In the genomic region with DNA sequence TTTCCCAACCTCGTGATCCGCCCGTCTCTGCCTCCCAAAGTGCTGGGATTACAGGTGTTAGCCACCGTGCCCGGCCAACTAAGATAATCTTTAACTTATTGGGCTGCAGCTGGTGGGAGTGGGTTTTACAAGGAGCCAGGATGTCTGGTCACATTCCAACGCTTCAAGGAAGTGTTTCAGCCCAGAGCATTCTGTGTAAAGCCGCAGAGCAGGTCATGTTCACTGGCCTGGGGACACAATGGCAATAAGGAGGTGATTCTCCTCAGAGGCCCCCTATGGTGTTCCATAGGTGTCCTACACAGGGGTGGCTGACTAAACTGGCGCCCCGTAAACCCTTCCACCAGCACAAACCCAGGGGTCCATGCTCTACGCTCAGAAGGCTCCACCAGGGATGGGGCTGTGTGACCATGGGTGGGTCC, we compare ENCODE assay signal across 1 cellular context.
TF ChIP-seq lines count a peak whose summit lies in the region.

No MANE protein-coding gene starts in this region.

TF ChIP-seq in HepG2, 621 proteins besides CTCF, POLR2A, EP300 and RAD21 (continued from another document and continues in another):
- TF ChIP-seq, protein P1, sequence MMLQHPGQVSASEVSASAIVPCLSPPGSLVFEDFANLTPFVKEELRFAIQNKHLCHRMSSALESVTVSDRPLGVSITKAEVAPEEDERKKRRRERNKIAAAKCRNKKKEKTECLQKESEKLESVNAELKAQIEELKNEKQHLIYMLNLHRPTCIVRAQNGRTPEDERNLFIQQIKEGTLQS (CRISPR knock-in tag; IDR thresholded peaks at IDR 0.05), result 0 out of 2 replicates have a peak, but pooled peaks have one; percentile 21
- TF ChIP-seq, protein P2, sequence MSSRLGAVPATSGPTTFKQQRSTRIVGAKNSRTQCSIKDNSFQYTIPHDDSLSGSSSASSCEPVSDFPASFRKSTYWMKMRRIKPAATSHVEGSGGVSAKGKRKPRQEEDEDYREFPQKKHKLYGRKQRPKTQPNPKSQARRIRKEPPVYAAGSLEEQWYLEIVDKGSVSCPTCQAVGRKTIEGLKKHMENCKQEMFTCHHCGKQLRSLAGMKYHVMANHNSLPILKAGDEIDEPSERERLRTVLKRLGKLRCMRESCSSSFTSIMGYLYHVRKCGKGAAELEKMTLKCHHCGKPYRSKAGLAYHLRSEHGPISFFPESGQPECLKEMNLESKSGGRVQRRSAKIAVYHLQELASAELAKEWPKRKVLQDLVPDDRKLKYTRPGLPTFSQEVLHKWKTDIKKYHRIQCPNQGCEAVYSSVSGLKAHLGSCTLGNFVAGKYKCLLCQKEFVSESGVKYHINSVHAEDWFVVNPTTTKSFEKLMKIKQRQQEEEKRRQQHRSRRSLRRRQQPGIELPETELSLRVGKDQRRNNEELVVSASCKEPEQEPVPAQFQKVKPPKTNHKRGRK (CRISPR knock-in tag; IDR thresholded peaks at IDR 0.05), result no peak
- peak; percentile 33; the same call in 1 of the 2 replicates for TF ChIP-seq ZBTB7B (CRISPR knock-in tag; IDR thresholded peaks at IDR 0.05)
- no peak for TF ChIP-seq KMT2B (CRISPR knock-in tag; IDR thresholded peaks at IDR 0.05)
- TF ChIP-seq ZNF225 (CRISPR knock-in tag; IDR thresholded peaks at IDR 0.05), result no peak
- TF ChIP-seq ZNF484 (CRISPR knock-in tag; IDR thresholded peaks at IDR 0.05; ENCODE audit: borderline replicate concordance, low read depth), result no peak
- no peak for TF ChIP-seq TOPORS (CRISPR knock-in tag; IDR thresholded peaks at IDR 0.05)
- TF ChIP-seq SP4 (CRISPR knock-in tag; IDR thresholded peaks at IDR 0.05), result peak; percentile 48; the same call in 1 of the 2 replicates
- TF ChIP-seq, protein P3, sequence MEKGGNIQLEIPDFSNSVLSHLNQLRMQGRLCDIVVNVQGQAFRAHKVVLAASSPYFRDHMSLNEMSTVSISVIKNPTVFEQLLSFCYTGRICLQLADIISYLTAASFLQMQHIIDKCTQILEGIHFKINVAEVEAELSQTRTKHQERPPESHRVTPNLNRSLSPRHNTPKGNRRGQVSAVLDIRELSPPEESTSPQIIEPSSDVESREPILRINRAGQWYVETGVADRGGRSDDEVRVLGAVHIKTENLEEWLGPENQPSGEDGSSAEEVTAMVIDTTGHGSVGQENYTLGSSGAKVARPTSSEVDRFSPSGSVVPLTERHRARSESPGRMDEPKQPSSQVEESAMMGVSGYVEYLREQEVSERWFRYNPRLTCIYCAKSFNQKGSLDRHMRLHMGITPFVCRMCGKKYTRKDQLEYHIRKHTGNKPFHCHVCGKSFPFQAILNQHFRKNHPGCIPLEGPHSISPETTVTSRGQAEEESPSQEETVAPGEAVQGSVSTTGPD (CRISPR knock-in tag; IDR thresholded peaks at IDR 0.05), result no peak
- TF ChIP-seq ZNF101 (CRISPR knock-in tag; IDR thresholded peaks at IDR 0.05; ENCODE audit: borderline replicate concordance, low read depth), result no peak
- TF ChIP-seq, protein P4, sequence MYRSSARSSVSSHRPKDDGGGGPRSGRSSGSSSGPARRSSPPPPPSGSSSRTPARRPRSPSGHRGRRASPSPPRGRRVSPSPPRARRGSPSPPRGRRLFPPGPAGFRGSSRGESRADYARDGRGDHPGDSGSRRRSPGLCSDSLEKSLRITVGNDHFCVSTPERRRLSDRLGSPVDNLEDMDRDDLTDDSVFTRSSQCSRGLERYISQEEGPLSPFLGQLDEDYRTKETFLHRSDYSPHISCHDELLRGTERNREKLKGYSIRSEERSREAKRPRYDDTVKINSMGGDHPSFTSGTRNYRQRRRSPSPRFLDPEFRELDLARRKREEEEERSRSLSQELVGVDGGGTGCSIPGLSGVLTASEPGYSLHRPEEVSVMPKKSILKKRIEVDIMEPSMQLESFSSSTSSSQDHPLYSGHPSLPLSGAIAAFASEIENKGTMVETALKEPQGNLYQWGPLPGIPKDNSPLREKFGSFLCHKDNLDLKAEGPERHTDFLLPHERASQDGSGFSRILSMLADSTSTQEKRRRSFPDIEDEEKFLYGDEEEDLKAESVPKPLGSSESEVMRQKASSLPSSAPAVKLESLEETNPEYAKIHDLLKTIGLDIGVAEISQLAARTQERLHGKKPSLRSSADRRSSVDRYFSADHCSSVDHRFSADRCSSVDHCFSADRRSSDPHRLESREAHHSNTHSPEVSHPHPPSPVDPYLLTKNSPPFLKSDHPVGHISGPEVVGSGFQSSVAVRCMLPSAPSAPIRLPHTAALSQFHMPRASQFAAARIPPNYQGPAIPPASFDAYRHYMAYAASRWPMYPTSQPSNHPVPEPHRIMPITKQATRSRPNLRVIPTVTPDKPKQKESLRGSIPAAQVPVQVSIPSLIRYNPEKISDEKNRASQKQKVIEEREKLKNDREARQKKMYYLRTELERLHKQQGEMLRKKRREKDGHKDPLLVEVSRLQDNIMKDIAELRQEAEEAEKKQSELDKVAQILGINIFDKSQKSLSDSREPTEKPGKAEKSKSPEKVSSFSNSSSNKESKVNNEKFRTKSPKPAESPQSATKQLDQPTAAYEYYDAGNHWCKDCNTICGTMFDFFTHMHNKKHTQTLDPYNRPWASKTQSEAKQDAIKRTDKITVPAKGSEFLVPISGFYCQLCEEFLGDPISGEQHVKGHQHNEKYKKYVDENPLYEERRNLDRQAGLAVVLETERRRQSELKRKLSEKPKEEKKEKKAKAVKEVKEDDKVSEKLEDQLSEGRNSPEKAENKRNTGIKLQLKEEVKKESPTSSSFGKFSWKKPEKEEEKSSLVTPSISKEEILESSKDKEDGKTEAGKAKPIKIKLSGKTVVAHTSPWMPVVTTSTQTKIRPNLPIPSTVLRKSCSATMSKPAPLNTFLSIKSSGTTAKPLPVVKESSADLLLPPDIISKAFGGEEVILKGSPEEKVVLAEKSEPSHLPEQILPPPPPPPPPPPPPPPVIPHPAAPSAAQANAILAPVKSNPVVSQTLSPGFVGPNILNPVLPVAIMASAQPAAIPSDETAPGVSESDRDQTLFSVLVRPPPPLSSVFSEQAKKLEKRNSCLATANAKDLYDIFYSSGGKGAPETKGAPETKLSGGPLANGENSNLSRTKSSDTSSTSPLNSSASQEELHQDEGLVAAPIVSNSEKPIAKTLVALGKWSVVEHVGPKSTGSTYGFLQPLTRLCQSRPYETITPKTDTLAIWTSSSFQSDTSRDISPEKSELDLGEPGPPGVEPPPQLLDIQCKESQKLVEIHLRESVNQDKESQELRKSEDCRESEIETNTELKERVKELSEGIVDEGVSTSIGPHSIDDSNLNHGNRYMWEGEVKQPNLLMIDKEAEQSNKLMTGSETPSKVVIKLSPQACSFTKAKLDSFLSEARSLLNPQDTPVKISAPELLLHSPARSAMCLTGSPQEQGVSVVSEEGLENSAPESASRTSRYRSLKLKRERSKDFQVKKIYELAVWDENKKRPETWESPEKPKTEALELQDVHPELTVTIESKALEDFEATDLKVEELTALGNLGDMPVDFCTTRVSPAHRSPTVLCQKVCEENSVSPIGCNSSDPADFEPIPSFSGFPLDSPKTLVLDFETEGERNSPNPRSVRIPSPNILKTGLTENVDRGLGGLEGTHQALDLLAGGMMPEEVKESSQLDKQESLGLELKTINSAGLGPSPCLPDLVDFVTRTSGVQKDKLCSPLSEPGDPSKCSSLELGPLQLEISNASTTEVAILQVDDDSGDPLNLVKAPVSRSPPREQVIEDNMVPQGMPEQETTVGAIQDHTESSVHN (CRISPR knock-in tag; IDR thresholded peaks at IDR 0.05), result 0 out of 2 replicates have a peak, but pooled peaks have one; percentile 36
- peak; percentile 54 for TF ChIP-seq MED8 (CRISPR knock-in tag; IDR thresholded peaks at IDR 0.05; ENCODE audit: insufficient replicate concordance)
- no peak for TF ChIP-seq ZNF33A (CRISPR knock-in tag; IDR thresholded peaks at IDR 0.05; ENCODE audit: borderline replicate concordance)
- no peak for TF ChIP-seq SNAPC2 (CRISPR knock-in tag; IDR thresholded peaks at IDR 0.05)
- peak; percentile 13; the same call in 1 of the 2 replicates for TF ChIP-seq ERF (CRISPR knock-in tag; IDR thresholded peaks at IDR 0.05)
- no peak for TF ChIP-seq IKZF1 (IDR thresholded peaks at IDR 0.05)
- TF ChIP-seq PITX1 (CRISPR knock-in tag; IDR thresholded peaks at IDR 0.05), result peak; percentile 53
- no peak for TF ChIP-seq HHEX (CRISPR knock-in tag; IDR thresholded peaks at IDR 0.05)
- no peak for TF ChIP-seq SETDB1 (CRISPR knock-in tag; IDR thresholded peaks at IDR 0.05; ENCODE audit: borderline replicate concordance)
- TF ChIP-seq ZNF709 (CRISPR knock-in tag; IDR thresholded peaks at IDR 0.05), result no peak
- TF ChIP-seq SCMH1 (CRISPR knock-in tag; IDR thresholded peaks at IDR 0.05; ENCODE audit: borderline replicate concordance), result no peak
- TF ChIP-seq, protein P5, sequence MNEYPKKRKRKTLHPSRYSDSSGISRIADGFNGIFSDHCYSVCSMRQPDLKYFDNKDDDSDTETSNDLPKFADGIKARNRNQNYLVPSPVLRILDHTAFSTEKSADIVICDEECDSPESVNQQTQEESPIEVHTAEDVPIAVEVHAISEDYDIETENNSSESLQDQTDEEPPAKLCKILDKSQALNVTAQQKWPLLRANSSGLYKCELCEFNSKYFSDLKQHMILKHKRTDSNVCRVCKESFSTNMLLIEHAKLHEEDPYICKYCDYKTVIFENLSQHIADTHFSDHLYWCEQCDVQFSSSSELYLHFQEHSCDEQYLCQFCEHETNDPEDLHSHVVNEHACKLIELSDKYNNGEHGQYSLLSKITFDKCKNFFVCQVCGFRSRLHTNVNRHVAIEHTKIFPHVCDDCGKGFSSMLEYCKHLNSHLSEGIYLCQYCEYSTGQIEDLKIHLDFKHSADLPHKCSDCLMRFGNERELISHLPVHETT (CRISPR knock-in tag; conservative IDR thresholded peaks at IDR 0.05), result 0 out of 2 replicates have a peak, but pooled peaks have one; percentile 28
- TF ChIP-seq, protein P6, sequence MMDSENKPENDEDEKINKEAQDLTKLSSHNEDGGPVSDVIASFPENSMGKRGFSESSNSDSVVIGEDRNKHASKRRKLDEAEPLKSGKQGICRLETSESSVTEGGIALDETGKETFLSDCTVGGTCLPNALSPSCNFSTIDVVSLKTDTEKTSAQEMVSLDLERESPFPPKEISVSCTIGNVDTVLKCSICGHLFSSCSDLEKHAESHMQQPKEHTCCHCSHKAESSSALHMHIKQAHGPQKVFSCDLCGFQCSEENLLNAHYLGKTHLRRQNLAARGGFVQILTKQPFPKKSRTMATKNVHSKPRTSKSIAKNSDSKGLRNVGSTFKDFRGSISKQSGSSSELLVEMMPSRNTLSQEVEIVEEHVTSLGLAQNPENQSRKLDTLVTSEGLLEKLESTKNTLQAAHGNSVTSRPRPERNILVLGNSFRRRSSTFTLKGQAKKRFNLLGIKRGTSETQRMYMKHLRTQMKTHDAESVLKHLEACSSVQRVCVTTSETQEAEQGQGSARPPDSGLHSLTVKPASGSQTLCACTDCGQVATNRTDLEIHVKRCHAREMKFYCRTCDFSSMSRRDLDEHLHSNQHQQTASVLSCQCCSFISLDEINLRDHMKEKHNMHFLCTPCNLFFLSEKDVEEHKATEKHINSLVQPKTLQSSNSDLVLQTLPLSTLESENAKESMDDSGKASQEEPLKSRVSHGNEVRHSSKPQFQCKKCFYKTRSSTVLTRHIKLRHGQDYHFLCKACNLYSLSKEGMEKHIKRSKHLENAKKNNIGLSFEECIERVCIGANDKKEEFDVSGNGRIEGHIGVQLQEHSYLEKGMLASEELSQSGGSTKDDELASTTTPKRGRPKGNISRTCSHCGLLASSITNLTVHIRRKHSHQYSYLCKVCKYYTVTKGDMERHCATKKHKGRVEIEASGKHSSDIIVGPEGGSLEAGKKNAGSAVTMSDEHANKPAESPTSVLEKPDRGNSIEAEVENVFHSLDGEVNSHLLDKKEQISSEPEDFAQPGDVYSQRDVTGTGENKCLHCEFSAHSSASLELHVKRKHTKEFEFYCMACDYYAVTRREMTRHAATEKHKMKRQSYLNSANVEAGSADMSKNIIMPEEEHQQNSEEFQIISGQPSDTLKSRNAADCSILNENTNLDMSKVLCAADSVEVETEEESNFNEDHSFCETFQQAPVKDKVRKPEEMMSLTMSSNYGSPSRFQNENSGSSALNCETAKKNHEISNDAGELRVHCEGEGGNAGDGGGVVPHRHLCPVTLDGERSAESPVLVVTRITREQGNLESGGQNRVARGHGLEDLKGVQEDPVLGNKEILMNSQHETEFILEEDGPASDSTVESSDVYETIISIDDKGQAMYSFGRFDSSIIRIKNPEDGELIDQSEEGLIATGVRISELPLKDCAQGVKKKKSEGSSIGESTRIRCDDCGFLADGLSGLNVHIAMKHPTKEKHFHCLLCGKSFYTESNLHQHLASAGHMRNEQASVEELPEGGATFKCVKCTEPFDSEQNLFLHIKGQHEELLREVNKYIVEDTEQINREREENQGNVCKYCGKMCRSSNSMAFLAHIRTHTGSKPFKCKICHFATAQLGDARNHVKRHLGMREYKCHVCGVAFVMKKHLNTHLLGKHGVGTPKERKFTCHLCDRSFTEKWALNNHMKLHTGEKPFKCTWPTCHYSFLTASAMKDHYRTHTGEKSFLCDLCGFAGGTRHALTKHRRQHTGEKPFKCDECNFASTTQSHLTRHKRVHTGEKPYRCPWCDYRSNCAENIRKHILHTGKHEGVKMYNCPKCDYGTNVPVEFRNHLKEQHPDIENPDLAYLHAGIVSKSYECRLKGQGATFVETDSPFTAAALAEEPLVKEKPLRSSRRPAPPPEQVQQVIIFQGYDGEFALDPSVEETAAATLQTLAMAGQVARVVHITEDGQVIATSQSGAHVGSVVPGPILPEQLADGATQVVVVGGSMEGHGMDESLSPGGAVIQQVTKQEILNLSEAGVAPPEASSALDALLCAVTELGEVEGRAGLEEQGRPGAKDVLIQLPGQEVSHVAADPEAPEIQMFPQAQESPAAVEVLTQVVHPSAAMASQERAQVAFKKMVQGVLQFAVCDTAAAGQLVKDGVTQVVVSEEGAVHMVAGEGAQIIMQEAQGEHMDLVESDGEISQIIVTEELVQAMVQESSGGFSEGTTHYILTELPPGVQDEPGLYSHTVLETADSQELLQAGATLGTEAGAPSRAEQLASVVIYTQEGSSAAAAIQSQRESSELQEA (CRISPR knock-in tag; IDR thresholded peaks at IDR 0.05; ENCODE audit: not compliant biosample characterization), result no peak
- 0 out of 2 replicates have a peak, but pooled peaks have one; percentile 45 for TF ChIP-seq KDM2A (CRISPR knock-in tag; IDR thresholded peaks at IDR 0.05; ENCODE audit: borderline replicate concordance, low read depth)
- peak; percentile 22; the same call in 1 of the 2 replicates for TF ChIP-seq TAF1 (CRISPR knock-in tag; IDR thresholded peaks at IDR 0.05)
- TF ChIP-seq KDM6A (CRISPR knock-in tag; IDR thresholded peaks at IDR 0.05; ENCODE audit: low read depth), result no peak
- TF ChIP-seq SAFB2 (CRISPR knock-in tag; IDR thresholded peaks at IDR 0.05; ENCODE audit: borderline replicate concordance, low read depth), result no peak
- peak; percentile 39; the same call in 1 of the 2 replicates for TF ChIP-seq KLF15 (CRISPR knock-in tag; IDR thresholded peaks at IDR 0.05; ENCODE audit: borderline replicate concordance)
- TF ChIP-seq, protein P7, sequence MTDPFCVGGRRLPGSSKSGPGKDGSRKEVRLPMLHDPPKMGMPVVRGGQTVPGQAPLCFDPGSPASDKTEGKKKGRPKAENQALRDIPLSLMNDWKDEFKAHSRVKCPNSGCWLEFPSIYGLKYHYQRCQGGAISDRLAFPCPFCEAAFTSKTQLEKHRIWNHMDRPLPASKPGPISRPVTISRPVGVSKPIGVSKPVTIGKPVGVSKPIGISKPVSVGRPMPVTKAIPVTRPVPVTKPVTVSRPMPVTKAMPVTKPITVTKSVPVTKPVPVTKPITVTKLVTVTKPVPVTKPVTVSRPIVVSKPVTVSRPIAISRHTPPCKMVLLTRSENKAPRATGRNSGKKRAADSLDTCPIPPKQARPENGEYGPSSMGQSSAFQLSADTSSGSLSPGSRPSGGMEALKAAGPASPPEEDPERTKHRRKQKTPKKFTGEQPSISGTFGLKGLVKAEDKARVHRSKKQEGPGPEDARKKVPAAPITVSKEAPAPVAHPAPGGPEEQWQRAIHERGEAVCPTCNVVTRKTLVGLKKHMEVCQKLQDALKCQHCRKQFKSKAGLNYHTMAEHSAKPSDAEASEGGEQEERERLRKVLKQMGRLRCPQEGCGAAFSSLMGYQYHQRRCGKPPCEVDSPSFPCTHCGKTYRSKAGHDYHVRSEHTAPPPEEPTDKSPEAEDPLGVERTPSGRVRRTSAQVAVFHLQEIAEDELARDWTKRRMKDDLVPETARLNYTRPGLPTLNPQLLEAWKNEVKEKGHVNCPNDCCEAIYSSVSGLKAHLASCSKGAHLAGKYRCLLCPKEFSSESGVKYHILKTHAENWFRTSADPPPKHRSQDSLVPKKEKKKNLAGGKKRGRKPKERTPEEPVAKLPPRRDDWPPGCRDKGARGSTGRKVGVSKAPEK (CRISPR knock-in tag; IDR thresholded peaks at IDR 0.05; ENCODE audit: borderline replicate concordance), result 0 out of 2 replicates have a peak, but pooled peaks have one; percentile 43
